Comparison of ENCODE assay signal across 1 cellular context in genomic region chr4:21769404-21770147, GRCh38.
TF ChIP-seq lines count a peak whose summit lies in the region.

No MANE protein-coding gene starts in this region.

TF ChIP-seq in endothelial cell of umbilical vein, 7 proteins besides CTCF, POLR2A, EP300 and RAD21 (continued from another document):
- TF ChIP-seq JUN (IDR thresholded peaks at IDR 0.05; ENCODE audit: borderline replicate concordance, insufficient read depth, insufficient read length, low read depth): peak; percentile 97
- peak; percentile 93 for TF ChIP-seq FOS (IDR thresholded peaks at IDR 0.05; ENCODE audit: borderline replicate concordance, insufficient read depth, low read length)
- TF ChIP-seq, protein P1, sequence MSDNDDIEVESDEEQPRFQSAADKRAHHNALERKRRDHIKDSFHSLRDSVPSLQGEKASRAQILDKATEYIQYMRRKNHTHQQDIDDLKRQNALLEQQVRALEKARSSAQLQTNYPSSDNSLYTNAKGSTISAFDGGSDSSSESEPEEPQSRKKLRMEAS (IDR thresholded peaks at IDR 0.05; ENCODE audit: insufficient read depth, insufficient read length): no peak
- peak; percentile 89 for TF ChIP-seq POLR2AphosphoS5 (IDR thresholded peaks at IDR 0.05; ENCODE audit: insufficient read depth, low read depth, low read length)
